8 cellular contexts compared by ENCODE assay signal in genomic region chr1:164560076-164560475, GRCh38. TPM values are rescaled to one million over a fixed set of nuclear protein-coding genes. Genes with fewer than 3 reads are reported as not detected.
DNase-seq lines count a peak whose midpoint lies in the region; ATAC-seq, FAIRE-seq and TF ChIP-seq lines count a peak whose summit lies in the region.

No MANE protein-coding gene starts in this region.

- H3K36me3 ChIP-seq in astrocyte (ENCODE audit: insufficient read depth, low read length) (no peaks in the 10 kb centered on the region), tibial artery (no peaks in the 10 kb centered on the region)

- peaks cover 50% of the 10 kb centered on the region for H3K79me2 ChIP-seq in astrocyte (ENCODE audit: insufficient read depth, low read length)

- H3K9me3 ChIP-seq in astrocyte (ENCODE audit: insufficient read depth, low read depth, low read length) (no peaks in the 10 kb centered on the region), tibial artery (no peaks in the 10 kb centered on the region)

- H3K4me2 ChIP-seq in astrocyte (ENCODE audit: low read length): peak overlapping the region; percentile 94

- H3K4me3 ChIP-seq in astrocyte (ENCODE audit: insufficient read depth, low read depth, low read length): peak overlapping the region; percentile 79
- peak overlapping the region; percentile 52 for H3K4me3 ChIP-seq in lower leg skin (ENCODE audit: low read depth, poor library complexity, severe bottlenecking)
- H3K4me3 ChIP-seq in tibial artery: peak overlapping the region; percentile 62 to 89

- no peak for DNase-seq in activated T-cell treated with anti-CD3 and anti-CD28 coated beads, Interleukin-2, amount 50 U/mL, for 4 hours
- DNase-seq in activated T-cell treated with anti-CD3 and anti-CD28 coated beads for 4 hours: no peak
- peak; percentile 27 for DNase-seq in astrocyte (ENCODE audit: low read depth)
- no peak for DNase-seq in lower leg skin (ENCODE audit: low spot score in 2 of 2)
- no peak for DNase-seq in tibial artery
- DNase-seq in stimulated activated CD4-positive, alpha-beta T cell treated with anti-CD3 and anti-CD28 coated beads, Interleukin-4, amount 100 ng/mL, for 1 hour: no peak
- no peak for DNase-seq in cerebellum (ENCODE audit: low spot score)
- DNase-seq in NCI-H446 treated with DMSO at 0.1 percent for 48 hours (lab: John Stamatoyannopoulos, UW): no peak

- H3K4me3 Mint-ChIP-seq in activated T-cell treated with anti-CD3 and anti-CD28 coated beads, Interleukin-2, amount 50 U/mL, for 4 hours: peak overlapping the region; percentile 62
- peak overlapping the region; percentile 94 for H3K4me3 Mint-ChIP-seq in astrocyte (ENCODE audit: unreplicated experiment)

- TF ChIP-seq POLR2A in lower leg skin (IDR thresholded peaks at IDR 0.05): no peak

- WGBS in lower leg skin, 2 donors: 2 to 5% methylated on average over 11 of the region's 11 CpGs

- no peak for FAIRE-seq in astrocyte (lab: Jason Lieb, UNC)

- peak overlapping the region; percentile 83 for H3K27ac Mint-ChIP-seq in astrocyte (ENCODE audit: unreplicated experiment)

- H3K4me1 ChIP-seq in astrocyte (ENCODE audit: insufficient read depth, low read length) (no peaks in the 10 kb centered on the region), tibial artery (peaks cover 0 to 15% (median 0%) of the 10 kb centered on the region in 4 donors)

- H3K27me3 Mint-ChIP-seq in activated T-cell treated with anti-CD3 and anti-CD28 coated beads, Interleukin-2, amount 50 U/mL, for 4 hours (ENCODE audit: low read depth): peaks cover 31% of the 10 kb centered on the region
- H3K27me3 Mint-ChIP-seq in astrocyte (ENCODE audit: low read depth, unreplicated experiment): no peaks in the 10 kb centered on the region

- intact Hi-C loops in lower leg skin (cut with DNase I; ENCODE audit: low total_unique reads) (no loop called here), tibial artery (cut with DNase I; ENCODE audit: low total_unique reads) (no loop called here)

- no peaks in the 10 kb centered on the region for H4K20me1 ChIP-seq in astrocyte (ENCODE audit: insufficient read depth, low read length)

- TF ChIP-seq CTCF in astrocyte (IDR thresholded peaks at IDR 0.05; ENCODE audit: insufficient read depth, low read depth, low read length) (no peak), lower leg skin (IDR thresholded peaks at IDR 0.05) (no peak), tibial artery (IDR thresholded peaks at IDR 0.05) (no peak)

- no peaks in the 10 kb centered on the region for H3K36me3 Mint-ChIP-seq in activated T-cell treated with anti-CD3 and anti-CD28 coated beads, Interleukin-2, amount 50 U/mL, for 4 hours (ENCODE audit: insufficient read depth)
- no peaks in the 10 kb centered on the region for H3K36me3 Mint-ChIP-seq in astrocyte (ENCODE audit: low read depth, unreplicated experiment)

- no peak for ATAC-seq in activated T-cell treated with anti-CD3 and anti-CD28 coated beads, Interleukin-2, amount 50 U/mL, for 4 hours

- H3K9me3 Mint-ChIP-seq in activated T-cell treated with anti-CD3 and anti-CD28 coated beads, Interleukin-2, amount 50 U/mL, for 4 hours: no peaks in the 10 kb centered on the region
- H3K9me3 Mint-ChIP-seq in astrocyte (ENCODE audit: unreplicated experiment): no peaks in the 10 kb centered on the region

- peak overlapping the region; percentile 64 for H2AFZ ChIP-seq in astrocyte (ENCODE audit: low read depth, low read length)

- peaks cover 9% of the 10 kb centered on the region for H3K4me1 Mint-ChIP-seq in activated T-cell treated with anti-CD3 and anti-CD28 coated beads, Interleukin-2, amount 50 U/mL, for 4 hours (ENCODE audit: low read depth)
- peaks cover 19% of the 10 kb centered on the region for H3K4me1 Mint-ChIP-seq in astrocyte (ENCODE audit: low read depth, unreplicated experiment)

- H3K27me3 ChIP-seq in astrocyte (ENCODE audit: insufficient read depth, low read length) (no peaks in the 10 kb centered on the region), tibial artery (no peaks in the 10 kb centered on the region)

- peak overlapping the region; percentile 86 for H3K9ac ChIP-seq in astrocyte (ENCODE audit: low read length)

- H3K27ac ChIP-seq in astrocyte (ENCODE audit: low read depth, low read length): peak overlapping the region; percentile 67
- peak overlapping the region; percentile 80 to 88 for H3K27ac ChIP-seq in tibial artery

RNA-seq across cellular contexts. Expression of gene PBX1, which starts 1.1 kb away (rescaled TPM):
- total RNA-seq in activated T-cell treated with anti-CD3 and anti-CD28 coated beads, Interleukin-2, amount 50 U/mL, for 4 hours: under 1 TPM; 0.41 to 0.48 (median 0.47) TPM
- total RNA-seq in astrocyte: 34.2 and 37.2 TPM in 2 replicates
- 10 to 100 TPM; 10.0 to 24.1 (median 15.4) TPM for total RNA-seq in lower leg skin
- total RNA-seq in cerebellum: 107 TPM

Comparison
In these comparisons a context has a peak if more than half of its experiments do, and no peak if none do; other contexts are left out.
1. RNA of gene PBX1, which starts 1.1 kb away (total RNA-seq): 107 TPM in cerebellum (single experiment), 34.2 to 37.2 TPM in astrocyte and 10.0 to 24.1 TPM in lower leg skin; 0.41 to 0.48 TPM in activated T-cell treated with anti-CD3 and anti-CD28 coated beads, Interleukin-2, amount 50 U/mL, for 4 hours; every median in the first group is over 4 times any median in the second.
2. Peak in every context shown above with its lines, with median percentiles within 50 percentile points of each other: H3K4me3 ChIP-seq.